Comparison of ENCODE assay signal across 12 cellular contexts in genomic region chr11:46633291-46634217, GRCh38. TPM values are rescaled to one million over a fixed set of nuclear protein-coding genes. Genes with fewer than 3 reads are reported as not detected.
DNase-seq lines count a peak whose midpoint lies in the region; ATAC-seq and TF ChIP-seq lines count a peak whose summit lies in the region.
"Had no signal": no experiment of that assay in that cellular context is flagged by ENCODE, and none has a peak within 500 bp of the region (broad histone marks: within the 10 kb centered on the region; RNA-seq: fewer than 3 reads in every experiment).

No MANE protein-coding gene starts in this region.

- POLR2A ChIA-PET in HEK293 (lab: Yijun Ruan, JAX): interaction anchor here (0.7 to 1.4 kb wide), 2 partner anchors 15 to 250 kb away, joined by 4 to 5 read pairs; no protein-coding TSS in a partner anchor

- CTCF ChIA-PET in HEK293 (lab: Yijun Ruan, JAX): interaction anchor here (1.0 kb wide), 1 partner anchor 16 kb away, joined by 5 read pairs; the partner anchor contains the start of gene ATG13

- no peaks in the 10 kb centered on the region for H3K9me3 ChIP-seq in HEK293 (ENCODE audit: control insufficient read depth, insufficient read depth, low read depth, low read length)
- H3K9me3 ChIP-seq in SK-N-MC (ENCODE audit: low read depth, low read length): no peaks in the 10 kb centered on the region
- no peaks in the 10 kb centered on the region for H3K9me3 ChIP-seq in liver (ENCODE audit: control insufficient read depth in 4 of 4, low read length in 3 of 4)
- H3K9me3 ChIP-seq: BLaER1 treated with 17β-estradiol and CSF1 and Interleukin-3, amounts not matched to agents 10 nM and 100 nM had no signal

- H3K27ac ChIP-seq in HEK293 (ENCODE audit: extremely low read depth, low read depth, low read length) (no peak overlapping the region), SK-N-MC (peak overlapping the region; percentile 60), liver (ENCODE audit: low read depth in 1 of 2, low read length in 2 of 2) (peak overlapping the region; percentile 45 to 55)
- H3K27ac ChIP-seq: BLaER1 treated with 17β-estradiol and CSF1 and Interleukin-3, amounts not matched to agents 10 nM and 100 nM had no signal

- DNase-seq in SK-N-MC (ENCODE audit: low read depth, low spot score): no peak
- peak; percentile 34 for DNase-seq in posterior vena cava (ENCODE audit: low spot score)
- no peak for DNase-seq in H4 (ENCODE audit: low spot score)
- DNase-seq in left cardiac atrium: no peak
- no peak for DNase-seq in NAMALWA (ENCODE audit: low spot score)
- DNase-seq: ACHN; CD4-positive, CD25-positive, alpha-beta regulatory T cell; DMS53; GF-D8 had no signal

- 72% methylated on average over 22 of the region's 22 CpGs for WGBS in liver

- no peak for ATAC-seq in left cardiac atrium

- no peaks in the 10 kb centered on the region for H3K27me3 ChIP-seq in liver (ENCODE audit: control insufficient read depth in 4 of 4, insufficient read depth in 4 of 4, low read length in 3 of 4)
- H3K27me3 ChIP-seq: BLaER1 treated with 17β-estradiol and CSF1 and Interleukin-3, amounts not matched to agents 10 nM and 100 nM had no signal

- intact Hi-C loops in posterior vena cava (cut with DNase I): no loop called here
- intact Hi-C loops in left cardiac atrium (cut with DNase I): no loop called here

- H3K4me3 ChIP-seq in HEK293 (ENCODE audit: low read depth, low read length): no peak overlapping the region
- no peak overlapping the region for H3K4me3 ChIP-seq in SK-N-MC
- no peak overlapping the region for H3K4me3 ChIP-seq in liver (ENCODE audit: low read depth in 1 of 3, low read length in 3 of 3)
- H3K4me3 ChIP-seq: BLaER1 treated with 17β-estradiol and CSF1 and Interleukin-3, amounts not matched to agents 10 nM and 100 nM had no signal

- TF ChIP-seq CTCF in HEK293 (tag by site-specific recombination; IDR thresholded peaks at IDR 0.05) (no peak), liver (IDR thresholded peaks at IDR 0.05; ENCODE audit: low read depth, low read length, missing input control) (no peak)

- H3K36me3 ChIP-seq in HEK293 (ENCODE audit: control insufficient read depth in 2 of 2, insufficient read depth in 1 of 2, low read length in 2 of 2): peaks cover 7 to 36% of the 10 kb centered on the region in 2 experiments; a peak in 2 of 3 replicates
- no peaks in the 10 kb centered on the region for H3K36me3 ChIP-seq in SK-N-MC (ENCODE audit: insufficient read depth, low read length)
- H3K36me3 ChIP-seq in liver (ENCODE audit: control insufficient read depth in 4 of 4, insufficient read depth in 3 of 4, low read depth in 1 of 4, low read length in 3 of 4): peaks cover 3 to 6% (median 4%) of the 10 kb centered on the region in 4 donors

- no peak overlapping the region for H3K9ac ChIP-seq in SK-N-MC (ENCODE audit: insufficient read length)
- no peak overlapping the region for H3K9ac ChIP-seq in liver (ENCODE audit: low read depth in 1 of 2, low read length in 2 of 2)
- H3K9ac ChIP-seq: BLaER1 treated with 17β-estradiol and CSF1 and Interleukin-3, amounts not matched to agents 10 nM and 100 nM had no signal

- TF ChIP-seq RAD21 in liver (IDR thresholded peaks at IDR 0.05): no peak

- H3K4me1 ChIP-seq in HEK293 (ENCODE audit: control insufficient read depth, insufficient read depth, low read length) (no peaks in the 10 kb centered on the region), liver (ENCODE audit: control insufficient read depth in 4 of 4, insufficient read depth in 4 of 4, low read length in 3 of 4) (peaks cover 6 to 15% (median 11%) of the 10 kb centered on the region in 4 donors)

TF ChIP-seq in HEK293, 187 proteins besides CTCF, POLR2A, EP300 and RAD21:
- TF ChIP-seq ZNF548 (tag by site-specific recombination; IDR thresholded peaks at IDR 0.05): no peak
- no peak for TF ChIP-seq ZNF121 (tag by site-specific recombination; IDR thresholded peaks at IDR 0.05)
- TF ChIP-seq KLF16 (tag by site-specific recombination; IDR thresholded peaks at IDR 0.05): no peak
- no peak for TF ChIP-seq SP2 (tag by site-specific recombination; IDR thresholded peaks at IDR 0.05)
- no peak for TF ChIP-seq SALL2 (tag by site-specific recombination; IDR thresholded peaks at IDR 0.05; ENCODE audit: borderline replicate concordance)
- TF ChIP-seq OSR2 (tag by site-specific recombination; IDR thresholded peaks at IDR 0.05): peak; percentile 23; the same call in 1 of the 2 replicates
- no peak for TF ChIP-seq ZNF521 (tag by site-specific recombination; IDR thresholded peaks at IDR 0.05)
- TF ChIP-seq PATZ1 (tag by site-specific recombination; IDR thresholded peaks at IDR 0.05): no peak

TF ChIP-seq in liver, 16 proteins besides CTCF, POLR2A, EP300 and RAD21:
- TF ChIP-seq RXRA (IDR thresholded peaks at IDR 0.05): peak; percentile 48 to 53
- TF ChIP-seq REST (IDR thresholded peaks at IDR 0.05): no peak
- TF ChIP-seq HNF4G (IDR thresholded peaks at IDR 0.05): peak; percentile 67
- TF ChIP-seq SP1 (IDR thresholded peaks at IDR 0.05): peak; percentile 79
- peak; percentile 52 to 61 for TF ChIP-seq JUND (IDR thresholded peaks at IDR 0.05)
- TF ChIP-seq GABPA (IDR thresholded peaks at IDR 0.05 in 1 of 2, conservative IDR thresholded peaks at IDR 0.05 in 1 of 2): no peak
- peak; percentile 96 to 97 for TF ChIP-seq HNF4A (conservative IDR thresholded peaks at IDR 0.05)
- no peak for TF ChIP-seq EGR1 (IDR thresholded peaks at IDR 0.05; ENCODE audit: low read depth in 2 of 2)
- TF ChIP-seq ZBTB33 (IDR thresholded peaks at IDR 0.05): no peak
- no peak for TF ChIP-seq FOXA1 (IDR thresholded peaks at IDR 0.05)
- no peak for TF ChIP-seq MAX (IDR thresholded peaks at IDR 0.05)
- TF ChIP-seq FOXA2 (IDR thresholded peaks at IDR 0.05): no peak
- TF ChIP-seq NR2F2 (IDR thresholded peaks at IDR 0.05): no peak
- peak; percentile 26 for TF ChIP-seq YY1 (IDR thresholded peaks at IDR 0.05)
- no peak for TF ChIP-seq ATF3 (IDR thresholded peaks at IDR 0.05)
- no peak for TF ChIP-seq TAF1 (conservative IDR thresholded peaks at IDR 0.05)

RNA-seq across cellular contexts. Expression of gene ATG13, which starts 16.2 kb away (rescaled TPM):
- total RNA-seq in liver: 10 to 100 TPM; 44.6 to 49.9 TPM
- 10 to 100 TPM; 36.3 to 37.7 TPM for polyA plus RNA-seq in liver
- 10 to 100 TPM; 40.8 to 52.9 TPM for total RNA-seq in posterior vena cava
- 72.3 and 88.3 TPM in 2 replicates for total RNA-seq in H4 (2014; rRNA removed; shearing (Covaris generic))
- total RNA-seq in left cardiac atrium: 10 to 100 TPM; 51.4 to 52.1 TPM

RNA-seq across cellular contexts. Expression of gene HARBI1, which starts 16.5 kb away (rescaled TPM):
- total RNA-seq in liver (1 to 10 TPM; 3.8 to 5.9 TPM), posterior vena cava (1 to 10 TPM; 3.5 to 3.9 TPM), left cardiac atrium (1 to 10 TPM; 2.9 to 3.9 TPM)
- 1 to 10 TPM; 2.5 to 2.8 TPM for polyA plus RNA-seq in liver
- 2.5 and 5.8 TPM in 2 replicates for total RNA-seq in H4 (2014; rRNA removed; shearing (Covaris generic))

RNA-seq across cellular contexts. Expression of gene AMBRA1, which starts 39.7 kb away (rescaled TPM):
- total RNA-seq in liver (10 to 100 TPM; 19.9 to 25.7 TPM), posterior vena cava (10 to 100 TPM; 25.9 to 27.3 TPM), left cardiac atrium (10 to 100 TPM; 14.9 to 20.1 TPM)
- polyA plus RNA-seq in liver: 10 to 100 TPM in 1 of 2 donors, 1 to 10 TPM in 1; 3.7 to 10.2 TPM
- 12.4 and 28.5 TPM in 2 replicates for total RNA-seq in H4 (2014; rRNA removed; shearing (Covaris generic))
